In the genomic region with DNA sequence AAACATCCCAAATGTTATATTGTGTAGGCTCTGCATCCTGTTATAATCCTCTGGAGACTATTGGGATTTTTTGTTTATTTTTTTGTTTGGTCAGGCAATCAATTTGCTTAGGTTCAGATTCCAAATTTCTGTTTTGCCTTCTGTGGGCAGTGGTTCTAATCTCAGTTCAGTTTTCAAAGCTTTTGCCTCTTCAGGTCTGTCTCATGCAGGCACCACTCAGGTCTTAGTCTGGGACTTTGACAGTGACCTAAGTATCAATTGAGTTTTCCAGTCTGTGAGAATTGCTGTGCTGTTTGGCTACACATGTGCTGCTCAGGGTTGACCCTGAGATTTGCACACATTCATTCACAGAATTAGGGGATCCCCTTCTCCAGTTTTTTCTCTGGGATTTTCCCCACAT, we compare ENCODE assay signal across 20 cellular contexts. TPM values are rescaled to one million over a fixed set of nuclear protein-coding genes. Genes with fewer than 3 reads are reported as not detected.
A peak's percentile ranks its signal among the peaks of the same experiment; 100 is the strongest.
DNase-seq lines count a peak whose midpoint lies in the region; ATAC-seq and TF ChIP-seq lines count a peak whose summit lies in the region.
"Had no signal": no experiment of that assay in that cellular context is flagged by ENCODE, and none has a peak within 500 bp of the region (broad histone marks: within the 10 kb centered on the region; RNA-seq: fewer than 3 reads in every experiment).

No MANE protein-coding gene starts in this region.

- CTCF ChIA-PET in WTC11 (lab: Charles Lee) = no interaction called here

- H3K4me3 Mint-ChIP-seq in H9 = no peak overlapping the region; a peak in 1 of 5 replicates
- no peak overlapping the region for H3K4me3 Mint-ChIP-seq in WTC11
- H3K4me3 Mint-ChIP-seq in naive B cell = peak overlapping the region in 7 of 8 donors; percentile 9 to 77 (median 47)
- H3K4me3 Mint-ChIP-seq: HFFc6 had no signal

- H2BK20ac ChIP-seq in H9 (ENCODE audit: low read depth, low read length, poor library complexity, severe bottlenecking) = no peak overlapping the region

- H4K91ac ChIP-seq in H9 (ENCODE audit: insufficient read length, low read depth, low read length) = no peak overlapping the region

- no peak overlapping the region for H4K5ac ChIP-seq in H9 (ENCODE audit: insufficient read length, low read depth, low read length)

- no peak overlapping the region for H3K18ac ChIP-seq in H9 (ENCODE audit: insufficient read length, low read depth, low read length)

- TF ChIP-seq CTCF in H9 (conservative IDR thresholded peaks at IDR 0.05) (no peak), WTC11 (IDR thresholded peaks at IDR 0.05) (no peak)

- POLR2A ChIA-PET in WTC11 (lab: Charles Lee) = no interaction called here

- H3K4me1 Mint-ChIP-seq in H9 (peaks cover 15% of the 10 kb centered on the region in 2 experiments), WTC11 (peaks cover 18% of the 10 kb centered on the region), naive B cell (peaks cover 52 to 77% (median 75%) of the 10 kb centered on the region in 3 donors)

- H3K27ac ChIP-seq in H9 (ENCODE audit: insufficient read length, low read depth, low read length) = no peak overlapping the region

- peaks cover 15% of the 10 kb centered on the region for H3K79me1 ChIP-seq in H9 (ENCODE audit: insufficient read depth, low read depth, low read length, poor library complexity, severe bottlenecking)

- H3K79me2 ChIP-seq in H9 (ENCODE audit: insufficient read depth, low read length) = peaks cover 9% of the 10 kb centered on the region; the same call in 1 of the 2 replicates

- H2BK120ac ChIP-seq in H9 (ENCODE audit: low read depth, low read length, poor library complexity, severe bottlenecking) = no peak overlapping the region

- no peaks in the 10 kb centered on the region; the same call in 1 of the 2 replicates for H3K27me3 Mint-ChIP-seq in H9 (ENCODE audit: low read depth)
- no peaks in the 10 kb centered on the region for H3K27me3 Mint-ChIP-seq in WTC11 (ENCODE audit: low read depth)
- no peaks in the 10 kb centered on the region for H3K27me3 Mint-ChIP-seq in naive B cell

- H3K4me2 ChIP-seq in H9 (ENCODE audit: insufficient read depth, insufficient read length, low read length) = no peak overlapping the region

- intact Hi-C loops in left colon (cut with DNase I, micrococcal nuclease) = no loop called here

- no peak overlapping the region for H2BK15ac ChIP-seq in H9 (ENCODE audit: low read depth, low read length)

- H2AFZ ChIP-seq in H9 (ENCODE audit: low read length) = no peak overlapping the region

- no peak overlapping the region for H3K4ac ChIP-seq in H9 (ENCODE audit: low read depth, low read length)

- H3K23ac ChIP-seq in H9 (ENCODE audit: insufficient read length, low read depth, low read length) = no peak overlapping the region

- no peaks in the 10 kb centered on the region; the same call in 1 of the 2 replicates for H3K4me1 ChIP-seq in H9 (ENCODE audit: insufficient read depth, low read length)

- no peak overlapping the region for H3K14ac ChIP-seq in H9 (ENCODE audit: insufficient read depth, low read length)

- no peaks in the 10 kb centered on the region for H3K9me3 ChIP-seq in H9 (ENCODE audit: control insufficient read depth, low read depth, low read length)

- H3T11ph ChIP-seq in H9 (ENCODE audit: low read length) = no peak overlapping the region

- peak overlapping the region in 2 of 3 experiments; percentile 19 to 52; a peak in 3 of 7 replicates for H3K27ac Mint-ChIP-seq in H9
- H3K27ac Mint-ChIP-seq in WTC11 = peak overlapping the region; percentile 34; the same call in 1 of the 2 replicates
- peak overlapping the region; percentile 20 to 99 (median 54) for H3K27ac Mint-ChIP-seq in naive B cell
- H3K27ac Mint-ChIP-seq: HFFc6 had no signal

- peak; percentile 72 for ATAC-seq in GM18502 (IDR thresholded peaks at IDR 0.05; ENCODE audit: poor library complexity, unreplicated experiment)
- no peak; the same call in 1 of the 2 replicates for ATAC-seq in WTC11
- ATAC-seq in naive B cell (ENCODE audit: low read depth in 2 of 2) = peak in 1 of 2 donors; percentile 8
- no peak for ATAC-seq in left colon
- ATAC-seq in GM19351 (IDR thresholded peaks at IDR 0.05; ENCODE audit: unreplicated experiment) = no peak

- DNase-seq in H9 = no peak
- no peak for DNase-seq in WTC11 (ENCODE audit: low spot score)
- DNase-seq in naive B cell = no peak
- DNase-seq in amygdala (lab: John Stamatoyannopoulos, UW) = no peak
- no peak for DNase-seq in left colon
- DNase-seq in NCI-H1105 treated with DMSO at 0.1 percent for 48 hours (lab: John Stamatoyannopoulos, UW) = no peak
- DNase-seq: AML-193; Calu3; CD4-positive, CD25-positive, alpha-beta regulatory T cell; DMS79; GOT3; HFFc6; NCI-H146; NCI-H345; NCI-H526 treated with DMSO at 0.1 percent for 48 hours; NK-92 treated with Interleukin-12 subunit alpha and Interleukin-12 subunit beta, amount 100 ng/mL, for 24 hours; OCI-M1; RPMI8226 had no signal

- no peak overlapping the region for H2BK12ac ChIP-seq in H9 (ENCODE audit: insufficient read length, low read depth, low read length)

- no peak overlapping the region for H2AK5ac ChIP-seq in H9 (ENCODE audit: insufficient read length, low read length)

- no peaks in the 10 kb centered on the region for H4K20me1 ChIP-seq in H9 (ENCODE audit: control insufficient read depth, insufficient read depth, insufficient read length)

- H3K36me3 Mint-ChIP-seq in H9 (ENCODE audit: insufficient read depth in 1 of 3, low read depth in 3 of 3) (peaks cover 5 to 23% (median 22%) of the 10 kb centered on the region in 3 experiments; a peak in 5 of 7 replicates), WTC11 (peaks cover 17% of the 10 kb centered on the region), naive B cell (peaks cover 50 to 55% of the 10 kb centered on the region in 2 donors)

- H3K9me3 Mint-ChIP-seq in H9 (peaks cover 4 to 6% of the 10 kb centered on the region in 2 experiments; a peak in 3 of 5 replicates), WTC11 (peaks cover 15% of the 10 kb centered on the region), naive B cell (peaks cover 2 to 31% (median 19%) of the 10 kb centered on the region in 7 donors)

- H3K56ac ChIP-seq in H9 (ENCODE audit: insufficient read length, low read depth, low read length) = no peak overlapping the region

- H3K23me2 ChIP-seq in H9 (ENCODE audit: insufficient read length, low read depth, low read length, poor library complexity, severe bottlenecking) = no peaks in the 10 kb centered on the region

- no peak overlapping the region for H4K8ac ChIP-seq in H9 (replicated peaks; ENCODE audit: insufficient read length, low read depth, low read length)

- H2BK5ac ChIP-seq in H9 (ENCODE audit: insufficient read length, low read length) = no peak overlapping the region

- no peak overlapping the region for H3K9ac ChIP-seq in H9 (ENCODE audit: extremely low read depth, insufficient read length, low read length)

- no peaks in the 10 kb centered on the region for H3K27me3 ChIP-seq in H9 (ENCODE audit: insufficient read depth, low read length)

TF ChIP-seq in WTC11, 78 proteins besides CTCF, POLR2A, EP300 and RAD21 (continues in another document):
- no peak for TF ChIP-seq CREB1 (CRISPR knock-in tag; IDR thresholded peaks at IDR 0.05)
- TF ChIP-seq OVOL2 (CRISPR knock-in tag; IDR thresholded peaks at IDR 0.05; ENCODE audit: borderline replicate concordance) = no peak
- TF ChIP-seq, protein P1, sequence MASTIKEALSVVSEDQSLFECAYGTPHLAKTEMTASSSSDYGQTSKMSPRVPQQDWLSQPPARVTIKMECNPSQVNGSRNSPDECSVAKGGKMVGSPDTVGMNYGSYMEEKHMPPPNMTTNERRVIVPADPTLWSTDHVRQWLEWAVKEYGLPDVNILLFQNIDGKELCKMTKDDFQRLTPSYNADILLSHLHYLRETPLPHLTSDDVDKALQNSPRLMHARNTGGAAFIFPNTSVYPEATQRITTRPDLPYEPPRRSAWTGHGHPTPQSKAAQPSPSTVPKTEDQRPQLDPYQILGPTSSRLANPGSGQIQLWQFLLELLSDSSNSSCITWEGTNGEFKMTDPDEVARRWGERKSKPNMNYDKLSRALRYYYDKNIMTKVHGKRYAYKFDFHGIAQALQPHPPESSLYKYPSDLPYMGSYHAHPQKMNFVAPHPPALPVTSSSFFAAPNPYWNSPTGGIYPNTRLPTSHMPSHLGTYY (CRISPR knock-in tag; IDR thresholded peaks at IDR 0.05) = no peak
- no peak for TF ChIP-seq FOXP1 (CRISPR knock-in tag; IDR thresholded peaks at IDR 0.05; ENCODE audit: borderline replicate concordance)
- TF ChIP-seq, protein P2, sequence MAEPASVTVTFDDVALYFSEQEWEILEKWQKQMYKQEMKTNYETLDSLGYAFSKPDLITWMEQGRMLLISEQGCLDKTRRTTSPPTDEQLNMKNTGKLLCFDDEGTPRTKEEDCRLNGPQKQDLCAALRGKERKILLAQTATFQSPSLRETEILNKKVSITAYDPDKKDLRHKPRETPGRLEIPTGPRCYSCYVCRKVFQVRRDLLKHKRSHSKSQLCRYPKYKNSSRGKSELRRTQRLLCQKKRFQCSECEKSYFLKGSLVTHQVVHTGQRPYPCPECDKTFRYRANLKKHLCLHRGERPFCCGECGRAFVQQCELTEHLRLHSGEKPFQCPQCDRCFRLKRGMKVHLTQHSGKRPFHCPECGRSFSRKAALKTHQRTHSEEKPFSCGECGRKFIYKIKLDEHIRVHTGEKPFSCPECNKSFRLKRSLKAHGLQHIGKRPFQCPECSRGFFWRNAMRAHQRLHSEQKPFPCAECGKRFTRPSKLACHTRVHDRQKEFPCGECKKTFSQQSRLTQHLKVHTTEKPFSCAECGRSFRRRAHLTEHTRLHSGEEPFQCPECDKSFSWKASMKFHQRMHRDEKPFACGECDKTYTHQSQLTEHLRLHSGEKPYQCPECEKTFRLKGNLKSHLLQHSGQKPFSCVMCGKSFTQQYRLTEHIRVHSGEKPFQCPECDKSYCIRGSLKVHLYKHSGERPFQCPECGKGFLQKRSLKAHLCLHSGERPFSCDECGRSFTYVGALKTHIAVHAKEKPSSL (CRISPR knock-in tag; conservative IDR thresholded peaks at IDR 0.05) = no peak
- TF ChIP-seq ETV6 (CRISPR knock-in tag; IDR thresholded peaks at IDR 0.05) = no peak

RNA-seq across cellular contexts. Expression of a gene that starts 14.1 kb away (rescaled TPM):
- 62.6 and 63.0 TPM in 2 replicates for total RNA-seq in H9 (2021)
- 63.7 to 68.9 TPM (median 66.6 TPM) in 3 replicates for total RNA-seq in WTC11 (2021)
- 100 to 1,000 TPM; 457 to 756 (median 632) TPM for polyA plus RNA-seq in naive B cell (ENCODE audit: low read depth in 6 of 6)
- total RNA-seq in left colon = 10 to 100 TPM; 52.4 to 60.5 TPM

RNA-seq across cellular contexts. Expression of a gene that starts 56.4 kb away (rescaled TPM):
- 13.0 and 13.9 TPM in 2 replicates for total RNA-seq in H9 (2021)
- 14.0 to 15.8 TPM (median 15.5 TPM) in 3 replicates for total RNA-seq in WTC11 (2021)
- 1 to 10 TPM in 4 of 6 donors, under 1 TPM in 2; 0.65 to 2.9 (median 2.1) TPM for polyA plus RNA-seq in naive B cell (ENCODE audit: low read depth in 6 of 6)
- total RNA-seq in left colon = 10 to 100 TPM; 20.8 to 21.7 TPM

Comparison
In these comparisons a context has a peak if more than half of its experiments do, and no peak if none do; other contexts are left out.
1. H3K4me3 Mint-ChIP-seq: peak in naive B cell (7 of 8); none in H9 (0 of 2) and WTC11 (single experiment).
2. Peak in every context shown above with its lines, with median percentiles within 50 percentile points of each other: H3K27ac Mint-ChIP-seq.